ENCODE assay signal across 1 cellular context in genomic region chr7:71348751-71349415, GRCh38.
TF ChIP-seq lines count a peak whose summit lies in the region.

No MANE protein-coding gene starts in this region.

TF ChIP-seq in WTC11, 78 proteins besides CTCF, POLR2A, EP300 and RAD21 (continued from another document):
- TF ChIP-seq ARID4B (CRISPR knock-in tag; IDR thresholded peaks at IDR 0.05; ENCODE audit: borderline replicate concordance) (no peak), PRRX2 (CRISPR knock-in tag; IDR thresholded peaks at IDR 0.05) (no peak)
